2 cellular contexts compared by ENCODE assay signal in the genomic region with DNA sequence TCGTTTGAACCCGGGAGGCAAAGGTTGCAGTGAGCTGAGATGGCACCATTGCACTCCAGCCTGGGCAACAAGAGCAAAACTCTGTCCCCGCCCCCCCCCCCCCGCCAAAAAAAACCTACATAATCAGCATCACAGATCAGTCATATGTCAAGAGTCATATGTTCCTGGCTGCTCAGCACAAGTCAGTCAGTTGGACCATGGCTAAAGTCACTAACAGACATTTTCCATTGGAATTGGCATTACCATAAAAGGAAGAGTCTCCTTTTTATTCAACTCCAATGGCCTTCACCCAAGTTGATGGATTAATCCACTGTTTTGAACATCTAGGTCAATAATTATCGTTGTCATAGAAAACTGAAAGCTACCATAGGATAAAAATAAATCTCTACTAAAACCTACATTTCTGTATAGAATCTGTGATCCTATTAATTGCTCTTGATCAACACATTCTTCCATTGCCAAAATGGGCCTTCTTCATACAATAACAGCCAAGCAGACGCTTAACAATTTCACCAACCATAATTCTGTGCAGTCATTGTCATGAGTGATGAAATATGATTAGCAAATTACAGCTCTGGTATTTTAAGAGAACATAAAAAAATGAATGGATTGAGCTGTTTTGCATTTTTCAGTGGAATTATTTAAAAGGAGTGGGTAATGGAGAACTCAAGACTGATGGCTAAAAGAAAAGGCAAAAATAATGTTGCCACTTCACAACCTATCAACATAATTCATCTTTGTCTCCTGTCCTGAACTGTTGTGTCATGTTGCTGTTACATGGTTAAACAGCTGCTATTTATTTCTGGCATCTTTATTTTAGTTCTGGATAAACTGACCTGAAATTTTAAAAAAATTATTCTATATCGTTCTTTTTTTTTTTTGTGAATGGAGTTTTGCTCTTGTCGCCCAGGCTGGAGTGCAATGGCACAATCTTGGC.
A peak's percentile ranks its signal among the peaks of the same experiment; 100 is the strongest.
TF ChIP-seq lines count a peak whose summit lies in the region.

No MANE protein-coding gene starts in this region.

TF ChIP-seq in HCT116, 20 proteins besides CTCF, POLR2A, EP300 and RAD21:
- TF ChIP-seq TCF7L2 (IDR thresholded peaks at IDR 0.05; ENCODE audit: borderline replicate concordance, extremely low read depth, insufficient read depth, insufficient read length): no peak
- TF ChIP-seq POLR2AphosphoS5 (IDR thresholded peaks at IDR 0.05; ENCODE audit: low read depth, low read length): no peak
- TF ChIP-seq ZFX (IDR thresholded peaks at IDR 0.05): no peak
- no peak for TF ChIP-seq SIN3A (IDR thresholded peaks at IDR 0.05; ENCODE audit: low read depth)
- TF ChIP-seq, protein P1, sequence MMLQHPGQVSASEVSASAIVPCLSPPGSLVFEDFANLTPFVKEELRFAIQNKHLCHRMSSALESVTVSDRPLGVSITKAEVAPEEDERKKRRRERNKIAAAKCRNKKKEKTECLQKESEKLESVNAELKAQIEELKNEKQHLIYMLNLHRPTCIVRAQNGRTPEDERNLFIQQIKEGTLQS (IDR thresholded peaks at IDR 0.05): no peak
- TF ChIP-seq JUND (IDR thresholded peaks at IDR 0.05): no peak
- no peak for TF ChIP-seq EZH2 (IDR thresholded peaks at IDR 0.05)
- TF ChIP-seq SRF (IDR thresholded peaks at IDR 0.05; ENCODE audit: low read depth): no peak
- TF ChIP-seq, protein P2, sequence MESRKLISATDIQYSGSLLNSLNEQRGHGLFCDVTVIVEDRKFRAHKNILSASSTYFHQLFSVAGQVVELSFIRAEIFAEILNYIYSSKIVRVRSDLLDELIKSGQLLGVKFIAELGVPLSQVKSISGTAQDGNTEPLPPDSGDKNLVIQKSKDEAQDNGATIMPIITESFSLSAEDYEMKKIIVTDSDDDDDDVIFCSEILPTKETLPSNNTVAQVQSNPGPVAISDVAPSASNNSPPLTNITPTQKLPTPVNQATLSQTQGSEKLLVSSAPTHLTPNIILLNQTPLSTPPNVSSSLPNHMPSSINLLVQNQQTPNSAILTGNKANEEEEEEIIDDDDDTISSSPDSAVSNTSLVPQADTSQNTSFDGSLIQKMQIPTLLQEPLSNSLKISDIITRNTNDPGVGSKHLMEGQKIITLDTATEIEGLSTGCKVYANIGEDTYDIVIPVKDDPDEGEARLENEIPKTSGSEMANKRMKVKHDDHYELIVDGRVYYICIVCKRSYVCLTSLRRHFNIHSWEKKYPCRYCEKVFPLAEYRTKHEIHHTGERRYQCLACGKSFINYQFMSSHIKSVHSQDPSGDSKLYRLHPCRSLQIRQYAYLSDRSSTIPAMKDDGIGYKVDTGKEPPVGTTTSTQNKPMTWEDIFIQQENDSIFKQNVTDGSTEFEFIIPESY (IDR thresholded peaks at IDR 0.05; ENCODE audit: extremely low read depth, insufficient replicate concordance, low read length): no peak
- no peak for TF ChIP-seq FOSL1 (IDR thresholded peaks at IDR 0.05; ENCODE audit: low read depth)
- TF ChIP-seq ELF1 (IDR thresholded peaks at IDR 0.05; ENCODE audit: borderline replicate concordance, low read depth): no peak
- no peak for TF ChIP-seq EZH2phosphoT487 (IDR thresholded peaks at IDR 0.05; ENCODE audit: borderline replicate concordance)
- no peak for TF ChIP-seq MAX (IDR thresholded peaks at IDR 0.05)
- TF ChIP-seq EGR1 (IDR thresholded peaks at IDR 0.05; ENCODE audit: low read depth): no peak
- no peak for TF ChIP-seq SP1 (IDR thresholded peaks at IDR 0.05; ENCODE audit: low read depth)
- no peak for TF ChIP-seq CBX3 (IDR thresholded peaks at IDR 0.05; ENCODE audit: low read depth)
- TF ChIP-seq CEBPB (IDR thresholded peaks at IDR 0.05; ENCODE audit: low read depth): no peak
- TF ChIP-seq ZNF274 (IDR thresholded peaks at IDR 0.05; ENCODE audit: low read depth, low read length): no peak
- TF ChIP-seq, protein P3, sequence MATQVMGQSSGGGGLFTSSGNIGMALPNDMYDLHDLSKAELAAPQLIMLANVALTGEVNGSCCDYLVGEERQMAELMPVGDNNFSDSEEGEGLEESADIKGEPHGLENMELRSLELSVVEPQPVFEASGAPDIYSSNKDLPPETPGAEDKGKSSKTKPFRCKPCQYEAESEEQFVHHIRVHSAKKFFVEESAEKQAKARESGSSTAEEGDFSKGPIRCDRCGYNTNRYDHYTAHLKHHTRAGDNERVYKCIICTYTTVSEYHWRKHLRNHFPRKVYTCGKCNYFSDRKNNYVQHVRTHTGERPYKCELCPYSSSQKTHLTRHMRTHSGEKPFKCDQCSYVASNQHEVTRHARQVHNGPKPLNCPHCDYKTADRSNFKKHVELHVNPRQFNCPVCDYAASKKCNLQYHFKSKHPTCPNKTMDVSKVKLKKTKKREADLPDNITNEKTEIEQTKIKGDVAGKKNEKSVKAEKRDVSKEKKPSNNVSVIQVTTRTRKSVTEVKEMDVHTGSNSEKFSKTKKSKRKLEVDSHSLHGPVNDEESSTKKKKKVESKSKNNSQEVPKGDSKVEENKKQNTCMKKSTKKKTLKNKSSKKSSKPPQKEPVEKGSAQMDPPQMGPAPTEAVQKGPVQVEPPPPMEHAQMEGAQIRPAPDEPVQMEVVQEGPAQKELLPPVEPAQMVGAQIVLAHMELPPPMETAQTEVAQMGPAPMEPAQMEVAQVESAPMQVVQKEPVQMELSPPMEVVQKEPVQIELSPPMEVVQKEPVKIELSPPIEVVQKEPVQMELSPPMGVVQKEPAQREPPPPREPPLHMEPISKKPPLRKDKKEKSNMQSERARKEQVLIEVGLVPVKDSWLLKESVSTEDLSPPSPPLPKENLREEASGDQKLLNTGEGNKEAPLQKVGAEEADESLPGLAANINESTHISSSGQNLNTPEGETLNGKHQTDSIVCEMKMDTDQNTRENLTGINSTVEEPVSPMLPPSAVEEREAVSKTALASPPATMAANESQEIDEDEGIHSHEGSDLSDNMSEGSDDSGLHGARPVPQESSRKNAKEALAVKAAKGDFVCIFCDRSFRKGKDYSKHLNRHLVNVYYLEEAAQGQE (IDR thresholded peaks at IDR 0.05; ENCODE audit: low read depth): no peak
- no peak for TF ChIP-seq YY1 (IDR thresholded peaks at IDR 0.05; ENCODE audit: extremely low read depth, insufficient replicate concordance, low read depth, low read length)

TF ChIP-seq in K562, 482 proteins besides CTCF, POLR2A, EP300 and RAD21 (continues in another document):
- TF ChIP-seq NFRKB (IDR thresholded peaks at IDR 0.05; ENCODE audit: low read depth) (no peak), ERF (CRISPR knock-in tag; IDR thresholded peaks at IDR 0.05) (no peak), RHOXF2B (CRISPR knock-in tag; conservative IDR thresholded peaks at IDR 0.05) (no peak), CHD4 (IDR thresholded peaks at IDR 0.05; ENCODE audit: insufficient read depth, insufficient replicate concordance, low read depth, low read length, poor library complexity, severe bottlenecking) (no peak), ZNF23 (CRISPR knock-in tag; IDR thresholded peaks at IDR 0.05) (no peak), TSC22D4 (tag; IDR thresholded peaks at IDR 0.05) (no peak), PHTF2 (CRISPR knock-in tag; IDR thresholded peaks at IDR 0.05) (no peak), ZNF589 (CRISPR knock-in tag; IDR thresholded peaks at IDR 0.05; ENCODE audit: low read depth) (0 out of 2 replicates have a peak, but pooled peaks have one; percentile 26), ZNF785 (CRISPR knock-in tag; IDR thresholded peaks at IDR 0.05) (no peak), MEF2A (IDR thresholded peaks at IDR 0.05; ENCODE audit: control insufficient read depth, low read depth, low read length) (no peak), VEZF1 (CRISPR knock-in tag; IDR thresholded peaks at IDR 0.05) (peak; percentile 59; the same call in 1 of the 2 replicates), GTF2A2 (tag; IDR thresholded peaks at IDR 0.05) (no peak), TARDBP (IDR thresholded peaks at IDR 0.05) (no peak), ZNF280B (CRISPR knock-in tag; IDR thresholded peaks at IDR 0.05) (no peak), MEIS2 (IDR thresholded peaks at IDR 0.05; ENCODE audit: partially characterized antibody) (peak; percentile 73), SOX6 (IDR thresholded peaks at IDR 0.05) (no peak), ZNF699 (CRISPR knock-in tag; IDR thresholded peaks at IDR 0.05; ENCODE audit: insufficient replicate concordance) (no peak), ZNF79 (CRISPR knock-in tag; IDR thresholded peaks at IDR 0.05; ENCODE audit: low read depth) (peak; percentile 34; the same call in 1 of the 2 replicates), TRIM24 (IDR thresholded peaks at IDR 0.05) (peak in 1 of 2 experiments; percentile 66; a peak in 2 of 4 replicates), SMARCA4 (IDR thresholded peaks at IDR 0.05) (peak; percentile 32; the same call in 1 of the 2 replicates), BACH1 (tag; IDR thresholded peaks at IDR 0.05) (peak; percentile 55; the same call in 1 of the 2 replicates), CEBPB (tag; IDR thresholded peaks at IDR 0.05) (peak; percentile 75)
- TF ChIP-seq, protein P4, sequence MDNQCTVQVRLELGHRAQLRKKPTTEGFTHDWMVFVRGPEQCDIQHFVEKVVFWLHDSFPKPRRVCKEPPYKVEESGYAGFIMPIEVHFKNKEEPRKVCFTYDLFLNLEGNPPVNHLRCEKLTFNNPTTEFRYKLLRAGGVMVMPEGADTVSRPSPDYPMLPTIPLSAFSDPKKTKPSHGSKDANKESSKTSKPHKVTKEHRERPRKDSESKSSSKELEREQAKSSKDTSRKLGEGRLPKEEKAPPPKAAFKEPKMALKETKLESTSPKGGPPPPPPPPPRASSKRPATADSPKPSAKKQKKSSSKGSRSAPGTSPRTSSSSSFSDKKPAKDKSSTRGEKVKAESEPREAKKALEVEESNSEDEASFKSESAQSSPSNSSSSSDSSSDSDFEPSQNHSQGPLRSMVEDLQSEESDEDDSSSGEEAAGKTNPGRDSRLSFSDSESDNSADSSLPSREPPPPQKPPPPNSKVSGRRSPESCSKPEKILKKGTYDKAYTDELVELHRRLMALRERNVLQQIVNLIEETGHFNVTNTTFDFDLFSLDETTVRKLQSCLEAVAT (IDR thresholded peaks at IDR 0.05): no peak
- TF ChIP-seq, protein P5, sequence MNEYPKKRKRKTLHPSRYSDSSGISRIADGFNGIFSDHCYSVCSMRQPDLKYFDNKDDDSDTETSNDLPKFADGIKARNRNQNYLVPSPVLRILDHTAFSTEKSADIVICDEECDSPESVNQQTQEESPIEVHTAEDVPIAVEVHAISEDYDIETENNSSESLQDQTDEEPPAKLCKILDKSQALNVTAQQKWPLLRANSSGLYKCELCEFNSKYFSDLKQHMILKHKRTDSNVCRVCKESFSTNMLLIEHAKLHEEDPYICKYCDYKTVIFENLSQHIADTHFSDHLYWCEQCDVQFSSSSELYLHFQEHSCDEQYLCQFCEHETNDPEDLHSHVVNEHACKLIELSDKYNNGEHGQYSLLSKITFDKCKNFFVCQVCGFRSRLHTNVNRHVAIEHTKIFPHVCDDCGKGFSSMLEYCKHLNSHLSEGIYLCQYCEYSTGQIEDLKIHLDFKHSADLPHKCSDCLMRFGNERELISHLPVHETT (CRISPR knock-in tag; conservative IDR thresholded peaks at IDR 0.05 in 1 of 2, IDR thresholded peaks at IDR 0.05 in 1 of 2): peak in 1 of 2 experiments; percentile 30; a peak in 1 of 4 replicates
- TF ChIP-seq, protein P6, sequence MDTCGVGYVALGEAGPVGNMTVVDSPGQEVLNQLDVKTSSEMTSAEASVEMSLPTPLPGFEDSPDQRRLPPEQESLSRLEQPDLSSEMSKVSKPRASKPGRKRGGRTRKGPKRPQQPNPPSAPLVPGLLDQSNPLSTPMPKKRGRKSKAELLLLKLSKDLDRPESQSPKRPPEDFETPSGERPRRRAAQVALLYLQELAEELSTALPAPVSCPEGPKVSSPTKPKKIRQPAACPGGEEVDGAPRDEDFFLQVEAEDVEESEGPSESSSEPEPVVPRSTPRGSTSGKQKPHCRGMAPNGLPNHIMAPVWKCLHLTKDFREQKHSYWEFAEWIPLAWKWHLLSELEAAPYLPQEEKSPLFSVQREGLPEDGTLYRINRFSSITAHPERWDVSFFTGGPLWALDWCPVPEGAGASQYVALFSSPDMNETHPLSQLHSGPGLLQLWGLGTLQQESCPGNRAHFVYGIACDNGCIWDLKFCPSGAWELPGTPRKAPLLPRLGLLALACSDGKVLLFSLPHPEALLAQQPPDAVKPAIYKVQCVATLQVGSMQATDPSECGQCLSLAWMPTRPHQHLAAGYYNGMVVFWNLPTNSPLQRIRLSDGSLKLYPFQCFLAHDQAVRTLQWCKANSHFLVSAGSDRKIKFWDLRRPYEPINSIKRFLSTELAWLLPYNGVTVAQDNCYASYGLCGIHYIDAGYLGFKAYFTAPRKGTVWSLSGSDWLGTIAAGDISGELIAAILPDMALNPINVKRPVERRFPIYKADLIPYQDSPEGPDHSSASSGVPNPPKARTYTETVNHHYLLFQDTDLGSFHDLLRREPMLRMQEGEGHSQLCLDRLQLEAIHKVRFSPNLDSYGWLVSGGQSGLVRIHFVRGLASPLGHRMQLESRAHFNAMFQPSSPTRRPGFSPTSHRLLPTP (IDR thresholded peaks at IDR 0.05; ENCODE audit: borderline replicate concordance, extremely low read depth, insufficient read length): no peak
- TF ChIP-seq, protein P7, sequence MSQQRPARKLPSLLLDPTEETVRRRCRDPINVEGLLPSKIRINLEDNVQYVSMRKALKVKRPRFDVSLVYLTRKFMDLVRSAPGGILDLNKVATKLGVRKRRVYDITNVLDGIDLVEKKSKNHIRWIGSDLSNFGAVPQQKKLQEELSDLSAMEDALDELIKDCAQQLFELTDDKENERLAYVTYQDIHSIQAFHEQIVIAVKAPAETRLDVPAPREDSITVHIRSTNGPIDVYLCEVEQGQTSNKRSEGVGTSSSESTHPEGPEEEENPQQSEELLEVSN (IDR thresholded peaks at IDR 0.05; ENCODE audit: borderline replicate concordance in 1 of 2, extremely low read depth in 1 of 2, insufficient read depth in 1 of 2, insufficient read length in 1 of 2, low read depth in 1 of 2, low read length in 1 of 2, poor library complexity in 1 of 2, severe bottlenecking in 1 of 2): no peak
- TF ChIP-seq, protein P1 (IDR thresholded peaks at IDR 0.05): peak; percentile 68
- TF ChIP-seq, protein P1 (CRISPR knock-in tag; conservative IDR thresholded peaks at IDR 0.05): no peak
